In the genomic region with DNA sequence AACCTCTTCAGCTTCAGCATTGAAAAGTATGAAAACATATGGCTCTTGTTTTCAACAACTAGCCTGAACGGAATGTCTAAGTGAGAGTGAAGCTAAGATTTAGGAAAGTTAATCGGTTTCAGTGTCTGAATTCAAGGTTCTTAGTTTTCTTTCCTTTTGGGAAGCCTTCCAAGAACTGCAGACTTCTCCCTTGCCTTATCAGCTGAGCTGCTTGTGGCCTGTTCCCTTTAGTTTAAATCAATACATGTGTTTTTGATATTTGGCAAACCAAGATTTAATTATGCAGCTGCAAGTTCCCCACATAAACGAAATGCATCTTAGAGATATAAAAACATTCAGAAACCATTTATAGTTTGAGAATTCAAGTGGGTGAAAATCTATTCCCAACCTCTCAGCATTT, we compare ENCODE assay signal across 13 cellular contexts.
DNase-seq lines count a peak whose midpoint lies in the region; ATAC-seq and TF ChIP-seq lines count a peak whose summit lies in the region.
"Had no signal": no experiment of that assay in that cellular context is flagged by ENCODE, and none has a peak within 500 bp of the region (broad histone marks: within the 10 kb centered on the region; RNA-seq: fewer than 3 reads in every experiment).

No MANE protein-coding gene starts in this region.

- H3K4me3 ChIP-seq in fibroblast of villous mesenchyme (ENCODE audit: low read depth, low read length): no peak overlapping the region
- H3K4me3 ChIP-seq: dorsolateral prefrontal cortex had no signal

- ATAC-seq in GM18502 (IDR thresholded peaks at IDR 0.05; ENCODE audit: poor library complexity, unreplicated experiment): no peak
- ATAC-seq in stimulated activated naive B cell treated with anti-CD40 and anti-IgM and Interleukin-4, amounts not matched to agents 10 μg/mL and 1 μg/mL and 100 μg/mL, for 72 hours (replicated peaks): no peak
- ATAC-seq: Right ventricle myocardium inferior; stimulated activated naive CD8-positive, alpha-beta T cell treated with anti-CD3 and anti-CD28 coated beads, Interleukin-15, amount 100 ng/mL, for 72 hours had no signal

- H3K4me3 Mint-ChIP-seq in stimulated activated naive B cell treated with anti-CD40 and anti-IgM and Interleukin-4, amounts not matched to agents 10 μg/mL and 1 μg/mL and 100 μg/mL, for 72 hours: no peak overlapping the region
- H3K4me3 Mint-ChIP-seq: activated naive CD8-positive, alpha-beta T cell; stimulated activated naive CD8-positive, alpha-beta T cell treated with anti-CD3 and anti-CD28 coated beads, Interleukin-15, amount 100 ng/mL, for 72 hours had no signal

- H3K4me1 Mint-ChIP-seq in stimulated activated naive B cell treated with anti-CD40 and anti-IgM and Interleukin-4, amounts not matched to agents 10 μg/mL and 1 μg/mL and 100 μg/mL, for 72 hours: no peaks in the 10 kb centered on the region
- H3K4me1 Mint-ChIP-seq: stimulated activated naive CD8-positive, alpha-beta T cell treated with anti-CD3 and anti-CD28 coated beads, Interleukin-15, amount 100 ng/mL, for 72 hours had no signal

- H3K27ac Mint-ChIP-seq in stimulated activated naive B cell treated with anti-CD40 and anti-IgM and Interleukin-4, amounts not matched to agents 10 μg/mL and 1 μg/mL and 100 μg/mL, for 72 hours: no peak overlapping the region
- H3K27ac Mint-ChIP-seq: activated naive CD8-positive, alpha-beta T cell; stimulated activated naive CD8-positive, alpha-beta T cell treated with anti-CD3 and anti-CD28 coated beads, Interleukin-15, amount 100 ng/mL, for 72 hours had no signal

- H3K36me3 Mint-ChIP-seq in stimulated activated naive B cell treated with anti-CD40 and anti-IgM and Interleukin-4, amounts not matched to agents 10 μg/mL and 1 μg/mL and 100 μg/mL, for 72 hours: no peaks in the 10 kb centered on the region
- H3K36me3 Mint-ChIP-seq: activated naive CD8-positive, alpha-beta T cell had no signal

- DNase-seq in GM03348 (ENCODE audit: low spot score): peak; percentile 54
- peak; percentile 28 for DNase-seq in amniotic epithelial cell (ENCODE audit: low read depth)
- peak; percentile 84 for DNase-seq in fibroblast of villous mesenchyme (ENCODE audit: low read depth)
- peak; percentile 42 for DNase-seq in stromal cell of bone marrow (ENCODE audit: low read depth)
- DNase-seq in stimulated activated naive B cell treated with anti-CD40 and anti-IgM and Interleukin-4, amounts not matched to agents 10 μg/mL and 1 μg/mL and 100 μg/mL, for 72 hours: no peak
- DNase-seq in Kasumi-1 (lab: John Stamatoyannopoulos, UW): no peak
- DNase-seq: dorsolateral prefrontal cortex; NCI-H1417; NCI-H69; stimulated activated naive CD8-positive, alpha-beta T cell treated with anti-CD3 and anti-CD28 coated beads, Interleukin-15, amount 100 ng/mL, for 72 hours had no signal

- H3K9me3 Mint-ChIP-seq in stimulated activated naive B cell treated with anti-CD40 and anti-IgM and Interleukin-4, amounts not matched to agents 10 μg/mL and 1 μg/mL and 100 μg/mL, for 72 hours: no peaks in the 10 kb centered on the region
- H3K9me3 Mint-ChIP-seq: stimulated activated naive CD8-positive, alpha-beta T cell treated with anti-CD3 and anti-CD28 coated beads, Interleukin-15, amount 100 ng/mL, for 72 hours had no signal

- peaks cover 0 to 6% of the 10 kb centered on the region in 2 donors for H3K27me3 Mint-ChIP-seq in stimulated activated naive B cell treated with anti-CD40 and anti-IgM and Interleukin-4, amounts not matched to agents 10 μg/mL and 1 μg/mL and 100 μg/mL, for 72 hours
- H3K27me3 Mint-ChIP-seq: stimulated activated naive CD8-positive, alpha-beta T cell treated with anti-CD3 and anti-CD28 coated beads, Interleukin-15, amount 100 ng/mL, for 72 hours had no signal

- TF ChIP-seq CTCF in fibroblast of villous mesenchyme (IDR thresholded peaks at IDR 0.05; ENCODE audit: insufficient read depth, low read depth, low read length): no peak

Comparison
In these comparisons a context has a peak if more than half of its experiments do, and no peak if none do; other contexts are left out.
1. DNase-seq: peak in GM03348 (single experiment), amniotic epithelial cell (single experiment), fibroblast of villous mesenchyme (single experiment) and stromal cell of bone marrow (single experiment); none in stimulated activated naive B cell treated with anti-CD40 and anti-IgM and Interleukin-4, amounts not matched to agents 10 μg/mL and 1 μg/mL and 100 μg/mL, for 72 hours (single experiment) and Kasumi-1 (0 of 2).